2 cellular contexts compared by ENCODE assay signal in the genomic region with DNA sequence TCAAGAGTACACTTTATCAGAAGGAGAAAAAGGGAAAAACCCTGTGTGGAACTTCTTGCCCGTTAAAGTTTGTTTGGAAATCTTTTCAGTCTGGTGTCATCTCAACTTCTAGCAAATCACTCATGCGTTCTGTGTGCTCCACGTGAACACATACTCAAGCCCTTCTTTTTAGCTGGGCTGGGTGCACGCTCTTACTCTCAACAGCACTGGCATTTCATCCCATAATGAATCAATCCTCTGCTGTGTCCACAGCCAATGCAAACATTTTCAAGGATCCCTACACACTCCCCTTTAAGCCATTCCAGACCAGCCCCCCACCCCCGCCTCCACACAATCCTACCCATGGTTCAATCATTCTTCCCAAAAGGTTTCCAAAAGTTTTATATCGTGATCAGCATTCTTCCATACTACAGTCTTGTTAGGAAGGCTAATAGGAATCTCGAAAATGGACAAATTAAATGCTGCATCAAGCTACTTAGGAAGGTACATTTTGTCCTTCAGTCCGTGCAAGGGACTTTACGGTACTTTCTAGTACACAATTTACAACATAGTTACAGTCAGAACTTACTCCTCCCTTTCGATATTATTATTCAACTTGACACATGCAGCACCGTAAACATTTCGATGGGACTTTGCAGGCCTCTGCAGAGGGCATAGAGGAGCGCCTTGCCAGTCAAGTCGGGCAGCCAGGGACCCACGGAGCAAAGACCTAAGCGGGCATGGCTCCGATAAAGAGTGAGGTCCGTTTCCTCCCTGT.
TF ChIP-seq lines count a peak whose summit lies in the region.

No MANE protein-coding gene starts in this region.

TF ChIP-seq in SK-N-SH, 30 proteins besides CTCF, POLR2A, EP300 and RAD21:
- TF ChIP-seq, protein P1, sequence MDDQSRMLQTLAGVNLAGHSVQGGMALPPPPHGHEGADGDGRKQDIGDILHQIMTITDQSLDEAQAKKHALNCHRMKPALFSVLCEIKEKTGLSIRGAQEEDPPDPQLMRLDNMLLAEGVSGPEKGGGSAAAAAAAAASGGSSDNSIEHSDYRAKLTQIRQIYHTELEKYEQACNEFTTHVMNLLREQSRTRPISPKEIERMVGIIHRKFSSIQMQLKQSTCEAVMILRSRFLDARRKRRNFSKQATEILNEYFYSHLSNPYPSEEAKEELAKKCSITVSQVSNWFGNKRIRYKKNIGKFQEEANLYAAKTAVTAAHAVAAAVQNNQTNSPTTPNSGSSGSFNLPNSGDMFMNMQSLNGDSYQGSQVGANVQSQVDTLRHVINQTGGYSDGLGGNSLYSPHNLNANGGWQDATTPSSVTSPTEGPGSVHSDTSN (IDR thresholded peaks at IDR 0.05) = no peak
- no peak for TF ChIP-seq JUND (IDR thresholded peaks at IDR 0.05)
- TF ChIP-seq, protein P2, sequence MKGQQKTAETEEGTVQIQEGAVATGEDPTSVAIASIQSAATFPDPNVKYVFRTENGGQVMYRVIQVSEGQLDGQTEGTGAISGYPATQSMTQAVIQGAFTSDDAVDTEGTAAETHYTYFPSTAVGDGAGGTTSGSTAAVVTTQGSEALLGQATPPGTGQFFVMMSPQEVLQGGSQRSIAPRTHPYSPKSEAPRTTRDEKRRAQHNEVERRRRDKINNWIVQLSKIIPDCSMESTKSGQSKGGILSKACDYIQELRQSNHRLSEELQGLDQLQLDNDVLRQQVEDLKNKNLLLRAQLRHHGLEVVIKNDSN (IDR thresholded peaks at IDR 0.05; ENCODE audit: borderline replicate concordance, low read depth) = no peak
- TF ChIP-seq EZH2phosphoT487 (IDR thresholded peaks at IDR 0.05; ENCODE audit: borderline replicate concordance, low read depth) = no peak
- TF ChIP-seq FOXJ3 (CRISPR knock-in tag; IDR thresholded peaks at IDR 0.05) = no peak
- no peak for TF ChIP-seq CHD2 (IDR thresholded peaks at IDR 0.05; ENCODE audit: low read length, partially characterized antibody)
- no peak for TF ChIP-seq TEAD4 (IDR thresholded peaks at IDR 0.05; ENCODE audit: borderline replicate concordance, insufficient read depth)
- TF ChIP-seq TCF12 (IDR thresholded peaks at IDR 0.05) = no peak
- TF ChIP-seq YY1 (IDR thresholded peaks at IDR 0.05; ENCODE audit: low read depth) = no peak
- no peak for TF ChIP-seq POLR2AphosphoS5 (IDR thresholded peaks at IDR 0.05; ENCODE audit: low read depth, low read length)
- no peak for TF ChIP-seq FOXM1 (IDR thresholded peaks at IDR 0.05; ENCODE audit: low read depth)

TF ChIP-seq in endothelial cell of umbilical vein, 7 proteins besides CTCF, POLR2A, EP300 and RAD21:
- TF ChIP-seq FOS (IDR thresholded peaks at IDR 0.05; ENCODE audit: borderline replicate concordance, insufficient read depth, low read length) (no peak), POLR2AphosphoS5 (IDR thresholded peaks at IDR 0.05; ENCODE audit: insufficient read depth, low read depth, low read length) (no peak), JUN (IDR thresholded peaks at IDR 0.05; ENCODE audit: borderline replicate concordance, insufficient read depth, insufficient read length, low read depth) (no peak), GATA2 (IDR thresholded peaks at IDR 0.05; ENCODE audit: insufficient read depth, insufficient read length, low read depth, low read length) (no peak)
- TF ChIP-seq, protein P3, sequence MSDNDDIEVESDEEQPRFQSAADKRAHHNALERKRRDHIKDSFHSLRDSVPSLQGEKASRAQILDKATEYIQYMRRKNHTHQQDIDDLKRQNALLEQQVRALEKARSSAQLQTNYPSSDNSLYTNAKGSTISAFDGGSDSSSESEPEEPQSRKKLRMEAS (IDR thresholded peaks at IDR 0.05; ENCODE audit: insufficient read depth, insufficient read length) = no peak
